Comparison of ENCODE assay signal across 17 cellular contexts in genomic region chr11:117984471-117984870, GRCh38. TPM values are rescaled to one million over a fixed set of nuclear protein-coding genes. Genes with fewer than 3 reads are reported as not detected.
DNase-seq lines count a peak whose midpoint lies in the region; ATAC-seq lines count a peak whose summit lies in the region.
"Had no signal": no experiment of that assay in that cellular context is flagged by ENCODE, and none has a peak within 500 bp of the region (broad histone marks: within the 10 kb centered on the region; RNA-seq: fewer than 3 reads in every experiment).

No MANE protein-coding gene starts in this region.

- no peaks in the 10 kb centered on the region for H3K27me3 Mint-ChIP-seq in activated CD4-positive, alpha-beta T cell treated with anti-CD3 and anti-CD28 coated beads, Interleukin-2, amount 10 ng/mL, durations not matched to agents 24 days and 14 days
- H3K27me3 Mint-ChIP-seq in T-helper 17 cell: no peaks in the 10 kb centered on the region
- no peaks in the 10 kb centered on the region for H3K27me3 Mint-ChIP-seq in dendritic cell treated with granulocyte-macrophage colony-stimulating factor and Interleukin-4, amounts not matched to agents 40 ng/mL and 50 ng/mL, for 4 days

- H3K27ac Mint-ChIP-seq in activated CD4-positive, alpha-beta T cell treated with anti-CD3 and anti-CD28 coated beads, Interleukin-2, amount 10 ng/mL, durations not matched to agents 24 days and 14 days: peak overlapping the region; percentile 98
- H3K27ac Mint-ChIP-seq in T-helper 17 cell: peak overlapping the region; percentile 100
- H3K27ac Mint-ChIP-seq in dendritic cell treated with granulocyte-macrophage colony-stimulating factor and Interleukin-4, amounts not matched to agents 40 ng/mL and 50 ng/mL, for 4 days: peak overlapping the region; percentile 99

- ATAC-seq in T-helper 17 cell (no peak), HG02798 (IDR thresholded peaks at IDR 0.05; ENCODE audit: poor library complexity, unreplicated experiment) (no peak)
- ATAC-seq: heart left ventricle had no signal

- peaks cover 6% of the 10 kb centered on the region for H3K9me3 Mint-ChIP-seq in activated CD4-positive, alpha-beta T cell treated with anti-CD3 and anti-CD28 coated beads, Interleukin-2, amount 10 ng/mL, durations not matched to agents 24 days and 14 days
- no peaks in the 10 kb centered on the region for H3K9me3 Mint-ChIP-seq in dendritic cell treated with granulocyte-macrophage colony-stimulating factor and Interleukin-4, amounts not matched to agents 40 ng/mL and 50 ng/mL, for 4 days

- no peak for DNase-seq in activated CD4-positive, alpha-beta T cell treated with anti-CD3 and anti-CD28 coated beads, Interleukin-2, amount 10 ng/mL, durations not matched to agents 24 days and 14 days
- DNase-seq in activated CD4-positive, alpha-beta T cell treated with anti-CD3 and anti-CD28 coated beads for 1 hour: no peak
- DNase-seq in T-helper 17 cell (no peak), NCI-H2081 (lab: John Stamatoyannopoulos, UW) (no peak)
- DNase-seq in stimulated activated CD8-positive, alpha-beta memory T cell treated with anti-CD3 and anti-CD28 coated beads, Interleukin-4, amount 100 ng/mL, for 48 hours: peak; percentile 38
- DNase-seq in NK-92 treated with Interleukin-12 subunit alpha and Interleukin-12 subunit beta, amount 100 ng/mL, for 24 hours (lab: John Stamatoyannopoulos, UW): no peak
- DNase-seq: HCEC 1CT, heart left ventricle, kidney glomerular epithelial cell, NCI-H226, testis had no signal

- no peaks in the 10 kb centered on the region for H3K9me3 ChIP-seq in T-helper 17 cell (ENCODE audit: control insufficient read depth, low read length, poor library complexity, severe bottlenecking)
- H3K9me3 ChIP-seq: esophagus muscularis mucosa, heart left ventricle, prostate gland, SJSA1, testis had no signal

- peaks cover 59% of the 10 kb centered on the region for H3K36me3 Mint-ChIP-seq in activated CD4-positive, alpha-beta T cell treated with anti-CD3 and anti-CD28 coated beads, Interleukin-2, amount 10 ng/mL, durations not matched to agents 24 days and 14 days (ENCODE audit: low read depth)
- peaks cover 17% of the 10 kb centered on the region for H3K36me3 Mint-ChIP-seq in T-helper 17 cell (ENCODE audit: low read depth)
- H3K36me3 Mint-ChIP-seq in dendritic cell treated with granulocyte-macrophage colony-stimulating factor and Interleukin-4, amounts not matched to agents 40 ng/mL and 50 ng/mL, for 4 days (ENCODE audit: low read depth): peaks cover 61% of the 10 kb centered on the region

- H3K4me1 Mint-ChIP-seq in activated CD4-positive, alpha-beta T cell treated with anti-CD3 and anti-CD28 coated beads, Interleukin-2, amount 10 ng/mL, durations not matched to agents 24 days and 14 days: peaks cover 71% of the 10 kb centered on the region
- peaks cover 57% of the 10 kb centered on the region for H3K4me1 Mint-ChIP-seq in T-helper 17 cell
- peaks cover 56% of the 10 kb centered on the region for H3K4me1 Mint-ChIP-seq in dendritic cell treated with granulocyte-macrophage colony-stimulating factor and Interleukin-4, amounts not matched to agents 40 ng/mL and 50 ng/mL, for 4 days (ENCODE audit: low read depth)

- intact Hi-C loops in activated CD4-positive, alpha-beta T cell treated with anti-CD3 and anti-CD28 coated beads, Interleukin-2, amount 10 ng/mL, durations not matched to agents 24 days and 14 days (cut with micrococcal nuclease): no loop called here
- intact Hi-C loops in dendritic cell treated with granulocyte-macrophage colony-stimulating factor and Interleukin-4, amounts not matched to agents 40 ng/mL and 50 ng/mL, for 4 days (cut with micrococcal nuclease): no loop called here

- H3K4me3 Mint-ChIP-seq in activated CD4-positive, alpha-beta T cell treated with anti-CD3 and anti-CD28 coated beads, Interleukin-2, amount 10 ng/mL, durations not matched to agents 24 days and 14 days: peak overlapping the region; percentile 88
- peak overlapping the region; percentile 98 for H3K4me3 Mint-ChIP-seq in T-helper 17 cell
- peak overlapping the region; percentile 90 for H3K4me3 Mint-ChIP-seq in dendritic cell treated with granulocyte-macrophage colony-stimulating factor and Interleukin-4, amounts not matched to agents 40 ng/mL and 50 ng/mL, for 4 days

RNA-seq across cellular contexts. Expression of gene IL10RA, which starts 1.7 kb away (rescaled TPM):
- 86.6 and 89.9 TPM in 2 replicates for total RNA-seq in activated CD4-positive, alpha-beta T cell treated with anti-CD3 and anti-CD28 coated beads, Interleukin-2, amount 10 ng/mL, durations not matched to agents 24 days and 14 days
- 100 to 1,000 TPM; 262 to 274 TPM for total RNA-seq in T-helper 17 cell
- total RNA-seq: G401, SJSA1 had no signal

RNA-seq across cellular contexts. Expression of gene TMPRSS13, which starts 55.3 kb away (rescaled TPM):
- total RNA-seq in activated CD4-positive, alpha-beta T cell treated with anti-CD3 and anti-CD28 coated beads, Interleukin-2, amount 10 ng/mL, durations not matched to agents 24 days and 14 days: 1.2 and 1.5 TPM in 2 replicates
- 1 to 10 TPM; 2.0 to 2.4 TPM for total RNA-seq in T-helper 17 cell
- total RNA-seq: esophagus muscularis mucosa, G401, SJSA1 had no signal
